In the genomic region with DNA sequence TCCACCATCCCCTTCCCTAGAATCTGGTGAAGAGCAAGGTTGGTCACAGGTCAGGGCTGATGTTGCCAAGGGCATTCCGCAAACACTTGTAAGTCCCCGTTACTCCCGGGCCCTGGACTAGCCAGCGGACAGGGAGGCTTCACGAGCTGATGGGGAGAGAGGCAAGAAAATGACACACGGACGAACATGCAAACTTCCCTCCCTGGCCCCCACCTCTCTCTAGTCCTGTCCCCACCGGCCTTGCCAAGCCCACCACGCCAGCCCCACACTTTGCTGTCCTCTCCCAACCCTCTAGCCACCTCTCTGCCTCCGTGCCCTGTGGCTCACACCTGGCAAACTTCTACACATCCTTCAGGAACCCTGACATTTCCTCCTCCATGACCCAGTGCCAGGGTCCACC, we compare ENCODE assay signal across 18 cellular contexts.
"Had no signal": no experiment of that assay in that cellular context is flagged by ENCODE, and none has a peak within 500 bp of the region (broad histone marks: within the 10 kb centered on the region; RNA-seq: fewer than 3 reads in every experiment).

No MANE protein-coding gene starts in this region.

- H3K27me3 ChIP-seq: ascending aorta had no signal

- H3K27me3 Mint-ChIP-seq: activated CD4-positive, alpha-beta T cell treated with anti-CD3 and anti-CD28 coated beads, Interleukin-2, amount 10 ng/mL, durations not matched to agents 24 days and 14 days; activated CD8-positive, alpha-beta T cell treated with anti-CD3 and anti-CD28 coated beads for 36 hours; type B pancreatic cell had no signal

- H3K36me3 Mint-ChIP-seq: type B pancreatic cell had no signal

- DNase-seq: activated CD4-positive, alpha-beta T cell treated with anti-CD3 and anti-CD28 coated beads, Interleukin-2, amount 10 ng/mL, durations not matched to agents 24 days and 14 days; activated CD8-positive, alpha-beta T cell treated with anti-CD3 and anti-CD28 coated beads for 36 hours; activated naive CD4-positive, alpha-beta T cell treated with anti-CD3 and anti-CD28 coated beads for 36 hours; activated T-cell treated with anti-CD3 and anti-CD28 coated beads, Interleukin-2, amount 50 U/mL, for 24 hours; effector memory CD8-positive, alpha-beta T cell; hypothalamus; islet precursor cell; left ventricle myocardium superior; mesendoderm; naive thymus-derived CD4-positive, alpha-beta T cell; stimulated activated CD4-positive, alpha-beta T cell treated with anti-CD3 and anti-CD28 coated beads, Interleukin-15, amount 100 ng/mL, for 24 hours; stimulated activated CD4-positive, alpha-beta T cell treated with anti-CD3 and anti-CD28 coated beads, Interleukin-2, amount 100 ng/mL, for 48 hours; stimulated activated naive CD8-positive, alpha-beta T cell treated with anti-CD3 and anti-CD28 coated beads, Interleukin-15, amount 100 ng/mL, for 72 hours had no signal

- H3K36me3 ChIP-seq: ascending aorta had no signal

- H3K9me3 ChIP-seq: ascending aorta had no signal

- H3K4me3 Mint-ChIP-seq: activated CD4-positive, alpha-beta T cell treated with anti-CD3 and anti-CD28 coated beads, Interleukin-2, amount 10 ng/mL, durations not matched to agents 24 days and 14 days; activated CD8-positive, alpha-beta T cell treated with anti-CD3 and anti-CD28 coated beads for 36 hours; activated naive CD4-positive, alpha-beta T cell treated with anti-CD3 and anti-CD28 coated beads for 36 hours; activated T-cell treated with anti-CD3 and anti-CD28 coated beads, Interleukin-2, amount 50 U/mL, for 24 hours; dendritic cell treated with granulocyte-macrophage colony-stimulating factor and Interleukin-4, amounts not matched to agents 40 ng/mL and 50 ng/mL, for 4 days; effector memory CD8-positive, alpha-beta T cell; stimulated activated naive CD8-positive, alpha-beta T cell treated with anti-CD3 and anti-CD28 coated beads, Interleukin-15, amount 100 ng/mL, for 72 hours; T-helper 1 cell treated with Interleukin-12 subunit alpha and Interleukin-12 subunit beta and Interleukin-4 antibody, amounts not matched to agents 30 μg/mL and 1 μg/mL, for 36 hours; type B pancreatic cell had no signal

- H3K27ac ChIP-seq: ascending aorta, skin epidermis had no signal

- H3K27ac Mint-ChIP-seq: activated CD4-positive, alpha-beta T cell treated with anti-CD3 and anti-CD28 coated beads, Interleukin-2, amount 10 ng/mL, durations not matched to agents 24 days and 14 days; activated CD8-positive, alpha-beta T cell treated with anti-CD3 and anti-CD28 coated beads for 36 hours; activated naive CD4-positive, alpha-beta T cell treated with anti-CD3 and anti-CD28 coated beads for 36 hours; activated T-cell treated with anti-CD3 and anti-CD28 coated beads, Interleukin-2, amount 50 U/mL, for 24 hours; dendritic cell treated with granulocyte-macrophage colony-stimulating factor and Interleukin-4, amounts not matched to agents 40 ng/mL and 50 ng/mL, for 4 days; naive thymus-derived CD4-positive, alpha-beta T cell; stimulated activated naive CD8-positive, alpha-beta T cell treated with anti-CD3 and anti-CD28 coated beads, Interleukin-15, amount 100 ng/mL, for 72 hours; T-helper 1 cell treated with Interleukin-12 subunit alpha and Interleukin-12 subunit beta and Interleukin-4 antibody, amounts not matched to agents 30 μg/mL and 1 μg/mL, for 36 hours; type B pancreatic cell had no signal

- H3K9me3 Mint-ChIP-seq: activated CD4-positive, alpha-beta T cell treated with anti-CD3 and anti-CD28 coated beads, Interleukin-2, amount 10 ng/mL, durations not matched to agents 24 days and 14 days; activated CD8-positive, alpha-beta T cell treated with anti-CD3 and anti-CD28 coated beads for 36 hours; activated naive CD4-positive, alpha-beta T cell treated with anti-CD3 and anti-CD28 coated beads for 36 hours; activated T-cell treated with anti-CD3 and anti-CD28 coated beads, Interleukin-2, amount 50 U/mL, for 24 hours; dendritic cell treated with granulocyte-macrophage colony-stimulating factor and Interleukin-4, amounts not matched to agents 40 ng/mL and 50 ng/mL, for 4 days; effector memory CD8-positive, alpha-beta T cell; naive thymus-derived CD4-positive, alpha-beta T cell; stimulated activated naive CD8-positive, alpha-beta T cell treated with anti-CD3 and anti-CD28 coated beads, Interleukin-15, amount 100 ng/mL, for 72 hours; T-helper 1 cell treated with Interleukin-12 subunit alpha and Interleukin-12 subunit beta and Interleukin-4 antibody, amounts not matched to agents 30 μg/mL and 1 μg/mL, for 36 hours; type B pancreatic cell had no signal

- ATAC-seq: activated CD8-positive, alpha-beta T cell treated with anti-CD3 and anti-CD28 coated beads for 36 hours; effector memory CD8-positive, alpha-beta T cell; naive thymus-derived CD4-positive, alpha-beta T cell; stimulated activated naive CD8-positive, alpha-beta T cell treated with anti-CD3 and anti-CD28 coated beads, Interleukin-15, amount 100 ng/mL, for 72 hours had no signal

- H3K4me3 ChIP-seq: ascending aorta, skin epidermis had no signal
